Comparison of ENCODE assay signal across 8 cellular contexts in genomic region chr19:920051-920857, GRCh38.
DNase-seq lines count a peak whose midpoint lies in the region; FAIRE-seq and TF ChIP-seq lines count a peak whose summit lies in the region.

No MANE protein-coding gene starts in this region.

- H3K4me3 ChIP-seq in iPS-18c (ENCODE audit: insufficient read depth, low read depth, low read length) (peak overlapping the region; percentile 31), subcutaneous abdominal adipose tissue (ENCODE audit: low read depth in 1 of 5, low read length in 5 of 5) (peak overlapping the region in 3 of 5 donors; percentile 15 to 42 (median 29))

- H3K9ac ChIP-seq in subcutaneous abdominal adipose tissue (ENCODE audit: low read length in 5 of 5) = no peak overlapping the region

- H3K27me3 ChIP-seq in subcutaneous abdominal adipose tissue (ENCODE audit: control insufficient read depth in 5 of 5, insufficient read depth in 4 of 5, low read length in 5 of 5) = peaks cover 22 to 36% (median 27%) of the 10 kb centered on the region in 5 donors

- no peaks in the 10 kb centered on the region for H3K36me3 ChIP-seq in subcutaneous abdominal adipose tissue (ENCODE audit: control insufficient read depth in 5 of 5, insufficient read depth in 5 of 5, low read length in 5 of 5)

- peak; percentile 87 for DNase-seq in GM20000 (ENCODE audit: low spot score)
- peak; percentile 52 for DNase-seq in NCI-H345 treated with DMSO at 0.1 percent for 48 hours (lab: John Stamatoyannopoulos, UW; ENCODE audit: unreplicated experiment)
- DNase-seq in activated T-helper 1 cell treated with Interleukin-2 at 50 U/mL for 16 hours (ENCODE audit: low read depth) = peak; percentile 65
- no peak for DNase-seq in NCI-H1694 treated with DMSO at 0.1 percent for 48 hours (lab: John Stamatoyannopoulos, UW)
- no peak for DNase-seq in H54 (ENCODE audit: insufficient read length, low spot score)
- no peak for DNase-seq in cortex of kidney (lab: John Stamatoyannopoulos, UW)

- FAIRE-seq in H54 (lab: Jason Lieb, UNC) = no peak

- no peak for TF ChIP-seq CTCF in GM20000 (IDR thresholded peaks at IDR 0.05; ENCODE audit: extremely low read depth, missing control alignments)

- TF ChIP-seq POLR2A in H54 (IDR thresholded peaks at IDR 0.05; ENCODE audit: low read depth, low read length) = no peak

- peaks cover 0 to 63% (median 35%) of the 10 kb centered on the region in 5 donors for H3K4me1 ChIP-seq in subcutaneous abdominal adipose tissue (ENCODE audit: control insufficient read depth in 5 of 5, insufficient read depth in 5 of 5, low read length in 5 of 5)

- H3K9me3 ChIP-seq in iPS-18c (ENCODE audit: control insufficient read depth, insufficient read depth, low read length) (no peaks in the 10 kb centered on the region), subcutaneous abdominal adipose tissue (ENCODE audit: control insufficient read depth in 5 of 5, low read length in 5 of 5) (no peaks in the 10 kb centered on the region)

- H3K27ac ChIP-seq in subcutaneous abdominal adipose tissue (ENCODE audit: low read depth, low read length) = no peak overlapping the region

Comparison
In these comparisons a context has a peak if more than half of its experiments do, and no peak if none do; other contexts are left out.
1. DNase-seq: peak in GM20000 (single experiment), NCI-H345 treated with DMSO at 0.1 percent for 48 hours (single experiment) and activated T-helper 1 cell treated with Interleukin-2 at 50 U/mL for 16 hours (single experiment); none in NCI-H1694 treated with DMSO at 0.1 percent for 48 hours (single experiment), H54 (single experiment) and cortex of kidney (single experiment).